In genomic region chr21:37587635-37588177, GRCh38 we compare ENCODE assay signal across 19 cellular contexts.
A peak's percentile ranks its signal among the peaks of the same experiment; 100 is the strongest.
DNase-seq lines count a peak whose midpoint lies in the region; ATAC-seq and TF ChIP-seq lines count a peak whose summit lies in the region.
"Had no signal": no experiment of that assay in that cellular context is flagged by ENCODE, and none has a peak within 500 bp of the region (broad histone marks: within the 10 kb centered on the region; RNA-seq: fewer than 3 reads in every experiment).

No MANE protein-coding gene starts in this region.

- H3K27ac Mint-ChIP-seq in WTC11 = no peak overlapping the region; the same call in 1 of the 2 replicates
- no peak overlapping the region for H3K27ac Mint-ChIP-seq in endothelial cell (ENCODE audit: unreplicated experiment)
- H3K27ac Mint-ChIP-seq: CD4-positive, CD25-positive, alpha-beta regulatory T cell; CD8-positive, alpha-beta memory T cell had no signal

- H3K9me3 Mint-ChIP-seq in WTC11 = no peaks in the 10 kb centered on the region
- no peaks in the 10 kb centered on the region for H3K9me3 Mint-ChIP-seq in endothelial cell (ENCODE audit: unreplicated experiment)
- H3K9me3 Mint-ChIP-seq: CD8-positive, alpha-beta memory T cell had no signal

- H3K36me3 ChIP-seq in HEK293 (ENCODE audit: control insufficient read depth in 2 of 2, insufficient read depth in 1 of 2, low read length in 2 of 2) = no peaks in the 10 kb centered on the region
- H3K36me3 ChIP-seq: BE2C, HAP-1 had no signal

- DNase-seq in WTC11 (ENCODE audit: low spot score) (no peak), endothelial cell (ENCODE audit: low spot score) (no peak), NCI-H2081 (lab: John Stamatoyannopoulos, UW) (no peak)
- DNase-seq in stimulated activated CD4-positive, alpha-beta T cell treated with anti-CD3 and anti-CD28 coated beads, Interleukin-4, amount 100 ng/mL, for 4 hours = no peak
- DNase-seq: ACHN; BE2C; C1 segment of cervical spinal cord; CD4-positive, CD25-positive, alpha-beta regulatory T cell; CD8-positive, alpha-beta memory T cell; COR-L47; DMS 273 treated with DMSO at 0.1 percent for 48 hours; DMS53; DND-41; EL; IMR-90; KBM-7 had no signal

- POLR2A ChIA-PET in HEK293 (lab: Yijun Ruan, JAX) = no interaction called here
- POLR2A ChIA-PET in WTC11 (lab: Charles Lee) = no interaction called here

- CTCF ChIA-PET in HEK293 (lab: Yijun Ruan, JAX) = no interaction called here
- CTCF ChIA-PET in WTC11 (lab: Charles Lee) = interaction anchor here (0.7 kb wide), 1 partner anchor 24 kb away, joined by 3 read pairs; no protein-coding TSS in a partner anchor

- H3K27me3 Mint-ChIP-seq in WTC11 (ENCODE audit: low read depth) (no peaks in the 10 kb centered on the region), endothelial cell (ENCODE audit: unreplicated experiment) (peaks cover 7% of the 10 kb centered on the region)

- no peaks in the 10 kb centered on the region for H3K4me1 ChIP-seq in HEK293 (ENCODE audit: control insufficient read depth, insufficient read depth, low read length)
- H3K4me1 ChIP-seq: BE2C, HAP-1 had no signal

- ATAC-seq in WTC11 (no peak), GM18909 (IDR thresholded peaks at IDR 0.05; ENCODE audit: poor library complexity, unreplicated experiment) (no peak)

- no peaks in the 10 kb centered on the region for H3K9me3 ChIP-seq in HEK293 (ENCODE audit: control insufficient read depth, insufficient read depth, low read depth, low read length)
- H3K9me3 ChIP-seq: BE2C, HAP-1 had no signal

- no peak overlapping the region for H3K4me3 ChIP-seq in HEK293 (ENCODE audit: low read depth, low read length)
- H3K4me3 ChIP-seq: HAP-1 had no signal

- no peak overlapping the region for H3K27ac ChIP-seq in HEK293 (ENCODE audit: extremely low read depth, low read depth, low read length)

- H3K4me1 Mint-ChIP-seq in WTC11 (peaks cover 2% of the 10 kb centered on the region), endothelial cell (ENCODE audit: unreplicated experiment) (no peaks in the 10 kb centered on the region)
- H3K4me1 Mint-ChIP-seq: CD4-positive, CD25-positive, alpha-beta regulatory T cell; CD8-positive, alpha-beta memory T cell had no signal

- H3K36me3 Mint-ChIP-seq in WTC11 = peaks cover 5% of the 10 kb centered on the region; the same call in 1 of the 2 replicates
- peaks cover 4% of the 10 kb centered on the region for H3K36me3 Mint-ChIP-seq in endothelial cell (ENCODE audit: low read depth, unreplicated experiment)
- H3K36me3 Mint-ChIP-seq: CD4-positive, CD25-positive, alpha-beta regulatory T cell; CD8-positive, alpha-beta memory T cell had no signal

- H3K4me3 Mint-ChIP-seq in WTC11 = peak overlapping the region; percentile 18; the same call in 1 of the 2 replicates
- H3K4me3 Mint-ChIP-seq in endothelial cell (ENCODE audit: unreplicated experiment) = peak overlapping the region; percentile 5
- H3K4me3 Mint-ChIP-seq: CD4-positive, CD25-positive, alpha-beta regulatory T cell; CD8-positive, alpha-beta memory T cell had no signal

- no peak for TF ChIP-seq CTCF in HEK293 (tag by site-specific recombination; IDR thresholded peaks at IDR 0.05)
- no peak for TF ChIP-seq CTCF in WTC11 (IDR thresholded peaks at IDR 0.05)
- no peak for TF ChIP-seq CTCF in endothelial cell (IDR thresholded peaks at IDR 0.05; ENCODE audit: unreplicated experiment)

TF ChIP-seq in HEK293, 187 proteins besides CTCF, POLR2A, EP300 and RAD21:
- TF ChIP-seq EGR2 (tag by site-specific recombination; IDR thresholded peaks at IDR 0.05; ENCODE audit: low read depth) (peak; percentile 78), ZFHX2 (tag by site-specific recombination; conservative IDR thresholded peaks at IDR 0.05) (peak; percentile 46; the same call in 1 of the 2 replicates), YY2 (tag by site-specific recombination; IDR thresholded peaks at IDR 0.05) (no peak), ZNF76 (tag by site-specific recombination; IDR thresholded peaks at IDR 0.05; ENCODE audit: borderline replicate concordance, low read depth) (no peak)

TF ChIP-seq in WTC11, 78 proteins besides CTCF, POLR2A, EP300 and RAD21:
- no peak for TF ChIP-seq CREM (CRISPR knock-in tag; IDR thresholded peaks at IDR 0.05)
- no peak for TF ChIP-seq NR2C2 (CRISPR knock-in tag; IDR thresholded peaks at IDR 0.05)
- TF ChIP-seq USF1 (CRISPR knock-in tag; IDR thresholded peaks at IDR 0.05) = no peak
- TF ChIP-seq, protein P1, sequence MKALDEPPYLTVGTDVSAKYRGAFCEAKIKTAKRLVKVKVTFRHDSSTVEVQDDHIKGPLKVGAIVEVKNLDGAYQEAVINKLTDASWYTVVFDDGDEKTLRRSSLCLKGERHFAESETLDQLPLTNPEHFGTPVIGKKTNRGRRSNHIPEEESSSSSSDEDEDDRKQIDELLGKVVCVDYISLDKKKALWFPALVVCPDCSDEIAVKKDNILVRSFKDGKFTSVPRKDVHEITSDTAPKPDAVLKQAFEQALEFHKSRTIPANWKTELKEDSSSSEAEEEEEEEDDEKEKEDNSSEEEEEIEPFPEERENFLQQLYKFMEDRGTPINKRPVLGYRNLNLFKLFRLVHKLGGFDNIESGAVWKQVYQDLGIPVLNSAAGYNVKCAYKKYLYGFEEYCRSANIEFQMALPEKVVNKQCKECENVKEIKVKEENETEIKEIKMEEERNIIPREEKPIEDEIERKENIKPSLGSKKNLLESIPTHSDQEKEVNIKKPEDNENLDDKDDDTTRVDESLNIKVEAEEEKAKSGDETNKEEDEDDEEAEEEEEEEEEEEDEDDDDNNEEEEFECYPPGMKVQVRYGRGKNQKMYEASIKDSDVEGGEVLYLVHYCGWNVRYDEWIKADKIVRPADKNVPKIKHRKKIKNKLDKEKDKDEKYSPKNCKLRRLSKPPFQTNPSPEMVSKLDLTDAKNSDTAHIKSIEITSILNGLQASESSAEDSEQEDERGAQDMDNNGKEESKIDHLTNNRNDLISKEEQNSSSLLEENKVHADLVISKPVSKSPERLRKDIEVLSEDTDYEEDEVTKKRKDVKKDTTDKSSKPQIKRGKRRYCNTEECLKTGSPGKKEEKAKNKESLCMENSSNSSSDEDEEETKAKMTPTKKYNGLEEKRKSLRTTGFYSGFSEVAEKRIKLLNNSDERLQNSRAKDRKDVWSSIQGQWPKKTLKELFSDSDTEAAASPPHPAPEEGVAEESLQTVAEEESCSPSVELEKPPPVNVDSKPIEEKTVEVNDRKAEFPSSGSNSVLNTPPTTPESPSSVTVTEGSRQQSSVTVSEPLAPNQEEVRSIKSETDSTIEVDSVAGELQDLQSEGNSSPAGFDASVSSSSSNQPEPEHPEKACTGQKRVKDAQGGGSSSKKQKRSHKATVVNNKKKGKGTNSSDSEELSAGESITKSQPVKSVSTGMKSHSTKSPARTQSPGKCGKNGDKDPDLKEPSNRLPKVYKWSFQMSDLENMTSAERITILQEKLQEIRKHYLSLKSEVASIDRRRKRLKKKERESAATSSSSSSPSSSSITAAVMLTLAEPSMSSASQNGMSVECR (CRISPR knock-in tag; IDR thresholded peaks at IDR 0.05; ENCODE audit: borderline replicate concordance) = no peak
- TF ChIP-seq ELF4 (CRISPR knock-in tag; IDR thresholded peaks at IDR 0.05; ENCODE audit: low read depth) = no peak
- TF ChIP-seq HMGA2 (CRISPR knock-in tag; IDR thresholded peaks at IDR 0.05) = no peak
- TF ChIP-seq HMGXB4 (CRISPR knock-in tag; IDR thresholded peaks at IDR 0.05) = no peak
- no peak for TF ChIP-seq PRRX2 (CRISPR knock-in tag; IDR thresholded peaks at IDR 0.05)
- no peak for TF ChIP-seq FOXK1 (CRISPR knock-in tag; IDR thresholded peaks at IDR 0.05)
